In the genomic region with DNA sequence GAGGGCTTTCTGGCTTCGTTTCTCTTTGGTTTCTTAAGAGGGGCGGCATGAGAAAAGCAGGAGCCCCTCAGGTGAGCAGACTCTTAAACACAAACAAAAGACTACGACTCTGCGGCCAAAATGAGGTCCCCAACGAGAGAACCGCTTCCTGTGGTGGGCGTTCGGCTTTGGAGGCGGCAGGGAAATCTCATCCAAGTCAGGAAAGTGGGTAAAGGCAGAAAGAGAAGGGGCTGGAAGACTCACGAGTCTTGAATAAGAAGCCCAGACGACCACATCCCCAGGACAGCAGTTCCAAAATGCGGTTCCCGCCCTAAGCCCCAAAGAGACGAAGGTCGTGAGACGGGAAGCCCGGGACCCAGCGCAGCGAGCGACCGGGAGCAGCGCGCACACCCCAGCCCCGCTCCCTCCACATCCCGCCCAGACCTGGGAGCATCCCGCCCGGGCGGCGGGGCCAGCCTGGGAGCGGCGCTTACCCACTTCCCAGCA, we compare ENCODE assay signal across 1 cellular context.
TF ChIP-seq lines count a peak whose summit lies in the region.

No MANE protein-coding gene starts in this region.

TF ChIP-seq in WTC11, 78 proteins besides CTCF, POLR2A, EP300 and RAD21 (continued from another document):
- TF ChIP-seq, protein P1, sequence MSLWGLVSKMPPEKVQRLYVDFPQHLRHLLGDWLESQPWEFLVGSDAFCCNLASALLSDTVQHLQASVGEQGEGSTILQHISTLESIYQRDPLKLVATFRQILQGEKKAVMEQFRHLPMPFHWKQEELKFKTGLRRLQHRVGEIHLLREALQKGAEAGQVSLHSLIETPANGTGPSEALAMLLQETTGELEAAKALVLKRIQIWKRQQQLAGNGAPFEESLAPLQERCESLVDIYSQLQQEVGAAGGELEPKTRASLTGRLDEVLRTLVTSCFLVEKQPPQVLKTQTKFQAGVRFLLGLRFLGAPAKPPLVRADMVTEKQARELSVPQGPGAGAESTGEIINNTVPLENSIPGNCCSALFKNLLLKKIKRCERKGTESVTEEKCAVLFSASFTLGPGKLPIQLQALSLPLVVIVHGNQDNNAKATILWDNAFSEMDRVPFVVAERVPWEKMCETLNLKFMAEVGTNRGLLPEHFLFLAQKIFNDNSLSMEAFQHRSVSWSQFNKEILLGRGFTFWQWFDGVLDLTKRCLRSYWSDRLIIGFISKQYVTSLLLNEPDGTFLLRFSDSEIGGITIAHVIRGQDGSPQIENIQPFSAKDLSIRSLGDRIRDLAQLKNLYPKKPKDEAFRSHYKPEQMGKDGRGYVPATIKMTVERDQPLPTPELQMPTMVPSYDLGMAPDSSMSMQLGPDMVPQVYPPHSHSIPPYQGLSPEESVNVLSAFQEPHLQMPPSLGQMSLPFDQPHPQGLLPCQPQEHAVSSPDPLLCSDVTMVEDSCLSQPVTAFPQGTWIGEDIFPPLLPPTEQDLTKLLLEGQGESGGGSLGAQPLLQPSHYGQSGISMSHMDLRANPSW (CRISPR knock-in tag; conservative IDR thresholded peaks at IDR 0.05; ENCODE audit: low read depth): no peak
- TF ChIP-seq JAZF1 (CRISPR knock-in tag; IDR thresholded peaks at IDR 0.05) (no peak), ZBTB21 (CRISPR knock-in tag; IDR thresholded peaks at IDR 0.05; ENCODE audit: borderline replicate concordance) (no peak), TEAD1 (CRISPR knock-in tag; IDR thresholded peaks at IDR 0.05) (no peak; the same call in 1 of the 2 replicates), ZNF263 (CRISPR knock-in tag; IDR thresholded peaks at IDR 0.05; ENCODE audit: low read depth) (no peak), EMX1 (CRISPR knock-in tag; IDR thresholded peaks at IDR 0.05) (no peak), FOXP1 (CRISPR knock-in tag; IDR thresholded peaks at IDR 0.05; ENCODE audit: borderline replicate concordance) (0 out of 2 replicates have a peak, but pooled peaks have one; percentile 3), SOX15 (CRISPR knock-in tag; IDR thresholded peaks at IDR 0.05) (no peak)
- TF ChIP-seq, protein P2, sequence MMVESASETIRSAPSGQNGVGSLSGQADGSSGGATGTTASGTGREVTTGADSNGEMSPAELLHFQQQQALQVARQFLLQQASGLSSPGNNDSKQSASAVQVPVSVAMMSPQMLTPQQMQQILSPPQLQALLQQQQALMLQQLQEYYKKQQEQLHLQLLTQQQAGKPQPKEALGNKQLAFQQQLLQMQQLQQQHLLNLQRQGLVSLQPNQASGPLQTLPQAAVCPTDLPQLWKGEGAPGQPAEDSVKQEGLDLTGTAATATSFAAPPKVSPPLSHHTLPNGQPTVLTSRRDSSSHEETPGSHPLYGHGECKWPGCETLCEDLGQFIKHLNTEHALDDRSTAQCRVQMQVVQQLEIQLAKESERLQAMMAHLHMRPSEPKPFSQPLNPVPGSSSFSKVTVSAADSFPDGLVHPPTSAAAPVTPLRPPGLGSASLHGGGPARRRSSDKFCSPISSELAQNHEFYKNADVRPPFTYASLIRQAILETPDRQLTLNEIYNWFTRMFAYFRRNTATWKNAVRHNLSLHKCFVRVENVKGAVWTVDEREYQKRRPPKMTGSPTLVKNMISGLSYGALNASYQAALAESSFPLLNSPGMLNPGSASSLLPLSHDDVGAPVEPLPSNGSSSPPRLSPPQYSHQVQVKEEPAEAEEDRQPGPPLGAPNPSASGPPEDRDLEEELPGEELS (CRISPR knock-in tag; IDR thresholded peaks at IDR 0.05): peak; percentile 63; the same call in 1 of the 2 replicates
- TF ChIP-seq, protein P3, sequence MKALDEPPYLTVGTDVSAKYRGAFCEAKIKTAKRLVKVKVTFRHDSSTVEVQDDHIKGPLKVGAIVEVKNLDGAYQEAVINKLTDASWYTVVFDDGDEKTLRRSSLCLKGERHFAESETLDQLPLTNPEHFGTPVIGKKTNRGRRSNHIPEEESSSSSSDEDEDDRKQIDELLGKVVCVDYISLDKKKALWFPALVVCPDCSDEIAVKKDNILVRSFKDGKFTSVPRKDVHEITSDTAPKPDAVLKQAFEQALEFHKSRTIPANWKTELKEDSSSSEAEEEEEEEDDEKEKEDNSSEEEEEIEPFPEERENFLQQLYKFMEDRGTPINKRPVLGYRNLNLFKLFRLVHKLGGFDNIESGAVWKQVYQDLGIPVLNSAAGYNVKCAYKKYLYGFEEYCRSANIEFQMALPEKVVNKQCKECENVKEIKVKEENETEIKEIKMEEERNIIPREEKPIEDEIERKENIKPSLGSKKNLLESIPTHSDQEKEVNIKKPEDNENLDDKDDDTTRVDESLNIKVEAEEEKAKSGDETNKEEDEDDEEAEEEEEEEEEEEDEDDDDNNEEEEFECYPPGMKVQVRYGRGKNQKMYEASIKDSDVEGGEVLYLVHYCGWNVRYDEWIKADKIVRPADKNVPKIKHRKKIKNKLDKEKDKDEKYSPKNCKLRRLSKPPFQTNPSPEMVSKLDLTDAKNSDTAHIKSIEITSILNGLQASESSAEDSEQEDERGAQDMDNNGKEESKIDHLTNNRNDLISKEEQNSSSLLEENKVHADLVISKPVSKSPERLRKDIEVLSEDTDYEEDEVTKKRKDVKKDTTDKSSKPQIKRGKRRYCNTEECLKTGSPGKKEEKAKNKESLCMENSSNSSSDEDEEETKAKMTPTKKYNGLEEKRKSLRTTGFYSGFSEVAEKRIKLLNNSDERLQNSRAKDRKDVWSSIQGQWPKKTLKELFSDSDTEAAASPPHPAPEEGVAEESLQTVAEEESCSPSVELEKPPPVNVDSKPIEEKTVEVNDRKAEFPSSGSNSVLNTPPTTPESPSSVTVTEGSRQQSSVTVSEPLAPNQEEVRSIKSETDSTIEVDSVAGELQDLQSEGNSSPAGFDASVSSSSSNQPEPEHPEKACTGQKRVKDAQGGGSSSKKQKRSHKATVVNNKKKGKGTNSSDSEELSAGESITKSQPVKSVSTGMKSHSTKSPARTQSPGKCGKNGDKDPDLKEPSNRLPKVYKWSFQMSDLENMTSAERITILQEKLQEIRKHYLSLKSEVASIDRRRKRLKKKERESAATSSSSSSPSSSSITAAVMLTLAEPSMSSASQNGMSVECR (CRISPR knock-in tag; IDR thresholded peaks at IDR 0.05; ENCODE audit: borderline replicate concordance): 0 out of 2 replicates have a peak, but pooled peaks have one; percentile 5
- TF ChIP-seq, protein P4, sequence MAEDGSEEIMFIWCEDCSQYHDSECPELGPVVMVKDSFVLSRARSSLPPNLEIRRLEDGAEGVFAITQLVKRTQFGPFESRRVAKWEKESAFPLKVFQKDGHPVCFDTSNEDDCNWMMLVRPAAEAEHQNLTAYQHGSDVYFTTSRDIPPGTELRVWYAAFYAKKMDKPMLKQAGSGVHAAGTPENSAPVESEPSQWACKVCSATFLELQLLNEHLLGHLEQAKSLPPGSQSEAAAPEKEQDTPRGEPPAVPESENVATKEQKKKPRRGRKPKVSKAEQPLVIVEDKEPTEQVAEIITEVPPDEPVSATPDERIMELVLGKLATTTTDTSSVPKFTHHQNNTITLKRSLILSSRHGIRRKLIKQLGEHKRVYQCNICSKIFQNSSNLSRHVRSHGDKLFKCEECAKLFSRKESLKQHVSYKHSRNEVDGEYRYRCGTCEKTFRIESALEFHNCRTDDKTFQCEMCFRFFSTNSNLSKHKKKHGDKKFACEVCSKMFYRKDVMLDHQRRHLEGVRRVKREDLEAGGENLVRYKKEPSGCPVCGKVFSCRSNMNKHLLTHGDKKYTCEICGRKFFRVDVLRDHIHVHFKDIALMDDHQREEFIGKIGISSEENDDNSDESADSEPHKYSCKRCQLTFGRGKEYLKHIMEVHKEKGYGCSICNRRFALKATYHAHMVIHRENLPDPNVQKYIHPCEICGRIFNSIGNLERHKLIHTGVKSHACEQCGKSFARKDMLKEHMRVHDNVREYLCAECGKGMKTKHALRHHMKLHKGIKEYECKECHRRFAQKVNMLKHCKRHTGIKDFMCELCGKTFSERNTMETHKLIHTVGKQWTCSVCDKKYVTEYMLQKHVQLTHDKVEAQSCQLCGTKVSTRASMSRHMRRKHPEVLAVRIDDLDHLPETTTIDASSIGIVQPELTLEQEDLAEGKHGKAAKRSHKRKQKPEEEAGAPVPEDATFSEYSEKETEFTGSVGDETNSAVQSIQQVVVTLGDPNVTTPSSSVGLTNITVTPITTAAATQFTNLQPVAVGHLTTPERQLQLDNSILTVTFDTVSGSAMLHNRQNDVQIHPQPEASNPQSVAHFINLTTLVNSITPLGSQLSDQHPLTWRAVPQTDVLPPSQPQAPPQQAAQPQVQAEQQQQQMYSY (CRISPR knock-in tag; IDR thresholded peaks at IDR 0.05): no peak
